29 cellular contexts compared by ENCODE assay signal in the genomic region with DNA sequence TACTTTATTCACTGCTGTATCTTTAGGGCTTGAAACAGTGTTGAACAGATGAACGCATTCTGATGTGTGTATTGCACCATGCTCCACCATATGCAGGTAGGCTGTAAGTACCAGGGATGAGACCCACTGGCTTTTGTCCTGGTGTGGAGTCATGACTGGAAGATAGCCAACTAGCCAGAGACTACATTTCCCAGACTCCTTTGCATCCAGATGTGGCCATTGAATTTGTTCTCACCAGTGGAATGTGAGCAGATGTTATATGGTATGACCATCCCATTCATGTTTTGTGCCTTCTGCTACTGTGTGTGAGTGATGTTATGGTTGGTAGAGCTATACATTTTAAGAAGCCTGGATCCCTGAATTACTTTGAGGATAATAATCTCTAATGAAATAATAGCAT. TPM values are rescaled to one million over a fixed set of nuclear protein-coding genes. Genes with fewer than 3 reads are reported as not detected.
"Had no signal": no experiment of that assay in that cellular context is flagged by ENCODE, and none has a peak within 500 bp of the region (broad histone marks: within the 10 kb centered on the region; RNA-seq: fewer than 3 reads in every experiment).

No MANE protein-coding gene starts in this region.

- H3K36me3 ChIP-seq: cardiac muscle cell, esophagus squamous epithelium, gastroesophageal sphincter, vagina had no signal

- H3K27ac ChIP-seq: body of pancreas, cardiac muscle cell, coronary artery, esophagus squamous epithelium, gastroesophageal sphincter, hepatocyte, skin epidermis, vagina had no signal

- H3K27me3 Mint-ChIP-seq: activated CD4-positive, alpha-beta T cell treated with anti-CD3 and anti-CD28 coated beads for 36 hours; activated naive CD8-positive, alpha-beta T cell; stimulated activated naive CD8-positive, alpha-beta T cell treated with anti-CD3 and anti-CD28 coated beads, Interleukin-15, Interleukin-2, amounts not matched to agents 100 ng/mL and 50 ng/mL, for 24 hours had no signal

- H3K36me3 Mint-ChIP-seq: activated naive CD8-positive, alpha-beta T cell; stimulated activated effector memory CD8-positive, alpha-beta T cell treated with anti-CD3 and anti-CD28 coated beads, Interleukin-12 subunit alpha, Interleukin-12 subunit beta, amount 100 ng/mL, for 72 hours; type B pancreatic cell had no signal

- H3K27me3 ChIP-seq: body of pancreas, cardiac muscle cell, esophagus squamous epithelium, gastroesophageal sphincter, vagina had no signal

- H3K4me1 Mint-ChIP-seq: activated CD4-positive, alpha-beta T cell treated with anti-CD3 and anti-CD28 coated beads for 36 hours; nephron; stimulated activated effector memory CD8-positive, alpha-beta T cell treated with anti-CD3 and anti-CD28 coated beads, Interleukin-12 subunit alpha, Interleukin-12 subunit beta, amount 100 ng/mL, for 72 hours had no signal

- DNase-seq: activated CD4-positive, alpha-beta T cell treated with anti-CD3 and anti-CD28 coated beads for 36 hours; activated CD4-positive, CD25-positive, alpha-beta regulatory T cell; activated naive CD4-positive, alpha-beta T cell; activated T-cell treated with anti-CD3 and anti-CD28 coated beads for 4 hours; activated T-cell treated with anti-CD3 and anti-CD28 coated beads, Interleukin-2, amount 50 U/mL, for 72 hours; aorta; body of pancreas; cerebellar nuclear complex; esophagus squamous epithelium; left cardiac atrium; left ventricle myocardium superior; posterior cingulate gyrus; stimulated activated CD4-positive, alpha-beta T cell treated with anti-CD3 and anti-CD28 coated beads, Interleukin-12 subunit alpha, Interleukin-12 subunit beta, amount 100 ng/mL, for 4 hours; stimulated activated CD4-positive, alpha-beta T cell treated with anti-CD3 and anti-CD28 coated beads, Interleukin-4, amount 100 ng/mL, for 24 hours; T-helper 1 cell had no signal

- H3K79me2 ChIP-seq: hepatocyte had no signal

- FAIRE-seq: keratinocyte had no signal

- ATAC-seq: activated CD4-positive, alpha-beta T cell treated with anti-CD3 and anti-CD28 coated beads for 36 hours; activated T-cell treated with anti-CD3 and anti-CD28 coated beads, Interleukin-2, amount 50 U/mL, for 72 hours; body of pancreas; gastroesophageal sphincter; left cardiac atrium; left ventricle myocardium superior; sciatic nerve; stimulated activated effector memory CD8-positive, alpha-beta T cell treated with anti-CD3 and anti-CD28 coated beads, Interleukin-12 subunit alpha, Interleukin-12 subunit beta, amount 100 ng/mL, for 72 hours had no signal

- H3K27ac Mint-ChIP-seq: activated CD4-positive, alpha-beta T cell treated with anti-CD3 and anti-CD28 coated beads for 36 hours; activated naive CD8-positive, alpha-beta T cell; activated T-cell treated with anti-CD3 and anti-CD28 coated beads, Interleukin-2, amount 50 U/mL, for 72 hours; nephron; stimulated activated effector memory CD8-positive, alpha-beta T cell treated with anti-CD3 and anti-CD28 coated beads, Interleukin-12 subunit alpha, Interleukin-12 subunit beta, amount 100 ng/mL, for 72 hours; stimulated activated naive CD8-positive, alpha-beta T cell treated with anti-CD3 and anti-CD28 coated beads, Interleukin-15, Interleukin-2, amounts not matched to agents 100 ng/mL and 50 ng/mL, for 24 hours; T-helper 2 cell treated with Interferon-gamma antibody and Interleukin-4, amounts not matched to agents 5 μg/mL and 100 μg/mL, for 36 hours; type B pancreatic cell had no signal

- H3K4me3 Mint-ChIP-seq: activated CD4-positive, alpha-beta T cell treated with anti-CD3 and anti-CD28 coated beads for 36 hours; activated naive CD8-positive, alpha-beta T cell; activated T-cell treated with anti-CD3 and anti-CD28 coated beads, Interleukin-2, amount 50 U/mL, for 72 hours; nephron; stimulated activated effector memory CD8-positive, alpha-beta T cell treated with anti-CD3 and anti-CD28 coated beads, Interleukin-12 subunit alpha, Interleukin-12 subunit beta, amount 100 ng/mL, for 72 hours; stimulated activated naive CD8-positive, alpha-beta T cell treated with anti-CD3 and anti-CD28 coated beads, Interleukin-15, Interleukin-2, amounts not matched to agents 100 ng/mL and 50 ng/mL, for 24 hours; T-helper 2 cell treated with Interferon-gamma antibody and Interleukin-4, amounts not matched to agents 5 μg/mL and 100 μg/mL, for 36 hours; type B pancreatic cell had no signal

- H3K9me3 Mint-ChIP-seq: nephron, type B pancreatic cell had no signal

- H3K4me1 ChIP-seq: body of pancreas, esophagus squamous epithelium, gastroesophageal sphincter, vagina had no signal

- H2AFZ ChIP-seq: hepatocyte had no signal

- H3K4me2 ChIP-seq: hepatocyte had no signal

- H3K9me3 ChIP-seq: body of pancreas, esophagus squamous epithelium, gastroesophageal sphincter, vagina had no signal

- H3K4me3 ChIP-seq: body of pancreas, cardiac muscle cell, coronary artery, esophagus squamous epithelium, gastroesophageal sphincter, hepatocyte, skin epidermis, vagina had no signal

RNA-seq across cellular contexts. Expression of a gene that starts 7.4 kb away (rescaled TPM):
- total RNA-seq: activated CD4-positive, alpha-beta T cell treated with anti-CD3 and anti-CD28 coated beads for 36 hours; activated T-cell treated with anti-CD3 and anti-CD28 coated beads, Interleukin-2, amount 50 U/mL, for 72 hours had no signal
